In the genomic region with DNA sequence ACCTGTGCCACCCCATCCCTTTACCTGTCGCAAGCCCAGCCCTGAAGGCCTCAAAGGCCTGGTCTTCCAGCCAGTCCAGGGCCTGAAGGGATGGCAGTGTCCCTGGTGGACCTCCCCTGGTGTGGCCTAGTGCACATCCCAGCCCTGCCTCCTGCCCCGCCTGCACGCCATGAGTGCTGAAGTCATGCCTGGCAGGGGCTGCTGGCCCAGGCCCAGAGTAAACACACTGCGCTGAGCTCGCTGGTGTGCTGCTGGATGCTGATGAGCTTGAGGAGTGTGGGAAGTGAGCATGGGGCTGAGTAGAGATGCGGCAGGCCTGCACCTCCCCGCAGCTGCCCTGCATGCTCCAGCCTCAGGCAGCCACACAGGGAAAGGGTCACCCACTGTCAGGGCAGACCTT, we compare ENCODE assay signal across 8 cellular contexts. TPM values are rescaled to one million over a fixed set of nuclear protein-coding genes. Genes with fewer than 3 reads are reported as not detected.
DNase-seq lines count a peak whose midpoint lies in the region; ATAC-seq and TF ChIP-seq lines count a peak whose summit lies in the region.

No MANE protein-coding gene starts in this region.

- no peaks in the 10 kb centered on the region for H3K9me3 Mint-ChIP-seq in T-helper 2 cell treated with Interferon-gamma antibody and Interleukin-4, amounts not matched to agents 5 μg/mL and 100 μg/mL, for 36 hours

- intact Hi-C loops in left ventricle myocardium inferior (cut with micrococcal nuclease) = no loop called here

- H3K4me3 Mint-ChIP-seq in T-helper 2 cell treated with Interferon-gamma antibody and Interleukin-4, amounts not matched to agents 5 μg/mL and 100 μg/mL, for 36 hours = no peak overlapping the region

- no peak overlapping the region for H3K9ac ChIP-seq in skeletal muscle tissue (ENCODE audit: low read depth in 1 of 3, low read length in 3 of 3)

- no peaks in the 10 kb centered on the region for H3K27me3 ChIP-seq in left ventricle myocardium inferior (ENCODE audit: low read depth)
- no peaks in the 10 kb centered on the region for H3K27me3 ChIP-seq in skeletal muscle tissue (ENCODE audit: control insufficient read depth in 3 of 3, insufficient read depth in 3 of 3, low read length in 3 of 3)

- TF ChIP-seq CTCF in left ventricle myocardium inferior (IDR thresholded peaks at IDR 0.05; ENCODE audit: borderline replicate concordance) = no peak

- H3K4me1 ChIP-seq in left ventricle myocardium inferior = peaks cover 32% of the 10 kb centered on the region
- peaks cover 13 to 24% (median 21%) of the 10 kb centered on the region in 3 donors for H3K4me1 ChIP-seq in skeletal muscle tissue (ENCODE audit: control insufficient read depth in 3 of 3, insufficient read depth in 3 of 3, low read length in 3 of 3)

- H3K4me1 Mint-ChIP-seq in T-helper 2 cell treated with Interferon-gamma antibody and Interleukin-4, amounts not matched to agents 5 μg/mL and 100 μg/mL, for 36 hours (ENCODE audit: low read depth) = no peaks in the 10 kb centered on the region

- no peaks in the 10 kb centered on the region for H3K27me3 Mint-ChIP-seq in T-helper 2 cell treated with Interferon-gamma antibody and Interleukin-4, amounts not matched to agents 5 μg/mL and 100 μg/mL, for 36 hours (ENCODE audit: low read depth)

- ATAC-seq in GM19351 (IDR thresholded peaks at IDR 0.05; ENCODE audit: unreplicated experiment) = no peak
- no peak for ATAC-seq in HG03159 (IDR thresholded peaks at IDR 0.05; ENCODE audit: unreplicated experiment)

- peak; percentile 83 for DNase-seq in HCEC 1CT
- peak; percentile 45 for DNase-seq in T1000 (lab: John Stamatoyannopoulos, UW)
- DNase-seq in left ventricle myocardium inferior = peak; percentile 92
- no peak for DNase-seq in DMS114 treated with DMSO at 0.1 percent for 48 hours (lab: John Stamatoyannopoulos, UW; ENCODE audit: unreplicated experiment)
- DNase-seq in T-helper 2 cell treated with Interferon-gamma antibody and Interleukin-4, amounts not matched to agents 5 μg/mL and 100 μg/mL, for 36 hours (ENCODE audit: low spot score) = no peak

- H3K36me3 Mint-ChIP-seq in T-helper 2 cell treated with Interferon-gamma antibody and Interleukin-4, amounts not matched to agents 5 μg/mL and 100 μg/mL, for 36 hours (ENCODE audit: low read depth) = no peaks in the 10 kb centered on the region

- no peak overlapping the region for H3K27ac Mint-ChIP-seq in T-helper 2 cell treated with Interferon-gamma antibody and Interleukin-4, amounts not matched to agents 5 μg/mL and 100 μg/mL, for 36 hours

- H3K27ac ChIP-seq in left ventricle myocardium inferior (replicated peaks) (peak overlapping the region; percentile 41), skeletal muscle tissue (ENCODE audit: low read depth, low read length) (peak overlapping the region; percentile 36)

- H3K4me3 ChIP-seq in left ventricle myocardium inferior = no peak overlapping the region
- no peak overlapping the region for H3K4me3 ChIP-seq in skeletal muscle tissue (ENCODE audit: low read length in 3 of 3)

- H3K36me3 ChIP-seq in left ventricle myocardium inferior (peaks cover 19% of the 10 kb centered on the region), skeletal muscle tissue (ENCODE audit: control insufficient read depth in 3 of 3, insufficient read depth in 3 of 3, low read length in 3 of 3) (peaks cover 11 to 24% (median 12%) of the 10 kb centered on the region in 3 donors)

- no peaks in the 10 kb centered on the region for H3K9me3 ChIP-seq in left ventricle myocardium inferior (replicated peaks)
- no peaks in the 10 kb centered on the region for H3K9me3 ChIP-seq in skeletal muscle tissue (ENCODE audit: control insufficient read depth in 3 of 3, low read length in 3 of 3)

RNA-seq across cellular contexts. Expression of a gene that starts 43.2 kb away (rescaled TPM):
- total RNA-seq in left ventricle myocardium inferior (62.6 TPM), skeletal muscle tissue (69.9 TPM)

RNA-seq across cellular contexts. Expression of a gene that starts 50.1 kb away (rescaled TPM):
- total RNA-seq in left ventricle myocardium inferior (0.27 TPM), skeletal muscle tissue (not detected)

RNA-seq across cellular contexts. Expression of a gene that starts 56.0 kb away (rescaled TPM):
- 0.44 TPM for total RNA-seq in left ventricle myocardium inferior
- total RNA-seq in skeletal muscle tissue = not detected

Comparison
In these comparisons a context has a peak if more than half of its experiments do, and no peak if none do; other contexts are left out.
1. DNase-seq: peak in HCEC 1CT (single experiment), T1000 (single experiment) and left ventricle myocardium inferior (single experiment); none in DMS114 treated with DMSO at 0.1 percent for 48 hours (single experiment) and T-helper 2 cell treated with Interferon-gamma antibody and Interleukin-4, amounts not matched to agents 5 μg/mL and 100 μg/mL, for 36 hours (single experiment).